Comparison of ENCODE assay signal across 12 cellular contexts in genomic region chr11:46520971-46521745, GRCh38.
A peak's percentile ranks its signal among the peaks of the same experiment; 100 is the strongest.
DNase-seq lines count a peak whose midpoint lies in the region; ATAC-seq, FAIRE-seq and TF ChIP-seq lines count a peak whose summit lies in the region.
"Had no signal": no experiment of that assay in that cellular context is flagged by ENCODE, and none has a peak within 500 bp of the region (broad histone marks: within the 10 kb centered on the region; RNA-seq: fewer than 3 reads in every experiment).

No MANE protein-coding gene starts in this region.

- TF ChIP-seq POLR2A in GM12891 (IDR thresholded peaks at IDR 0.05; ENCODE audit: low read depth, low read length) = no peak

- no peaks in the 10 kb centered on the region for H3K27me3 Mint-ChIP-seq in stimulated activated memory B cell treated with anti-CD40 and anti-IgM and Interleukin-4, amounts not matched to agents 10 μg/mL and 1 μg/mL and 100 μg/mL, for 72 hours
- H3K27me3 Mint-ChIP-seq: natural killer cell treated with Interleukin-12 subunit alpha and Interleukin-12 subunit beta and Interleukin-15 and Interleukin-18, amount 100 ng/mL, for 72 hours; type B pancreatic cell had no signal

- H3K4me3 ChIP-seq in retinal pigment epithelial cell (ENCODE audit: low read length) = no peak overlapping the region

- no peak for FAIRE-seq in GM12891 (lab: Jason Lieb, UNC)
- FAIRE-seq: A204.1 had no signal

- DNase-seq in DMS 273 (lab: John Stamatoyannopoulos, UW; ENCODE audit: unreplicated experiment) (peak; percentile 47), DMS 273 treated with DMSO at 0.1 percent for 48 hours (lab: John Stamatoyannopoulos, UW) (no peak), RPMI7951 (ENCODE audit: low read depth) (peak; percentile 77), epithelial cell of prostate (ENCODE audit: low read depth, low spot score) (no peak), retinal pigment epithelial cell (ENCODE audit: low read depth) (peak; percentile 43), GM12891 (ENCODE audit: insufficient read length, low spot score) (no peak)
- DNase-seq: NCI-H2029 had no signal

- H3K27ac ChIP-seq in epithelial cell of prostate = peak overlapping the region; percentile 13

- H3K4me3 Mint-ChIP-seq in stimulated activated memory B cell treated with anti-CD40 and anti-IgM and Interleukin-4, amounts not matched to agents 10 μg/mL and 1 μg/mL and 100 μg/mL, for 72 hours = no peak overlapping the region
- H3K4me3 Mint-ChIP-seq: natural killer cell treated with Interleukin-12 subunit alpha and Interleukin-12 subunit beta and Interleukin-15 and Interleukin-18, amount 100 ng/mL, for 72 hours; type B pancreatic cell had no signal

- peaks cover 8% of the 10 kb centered on the region for H3K36me3 Mint-ChIP-seq in stimulated activated memory B cell treated with anti-CD40 and anti-IgM and Interleukin-4, amounts not matched to agents 10 μg/mL and 1 μg/mL and 100 μg/mL, for 72 hours
- H3K36me3 Mint-ChIP-seq: natural killer cell treated with Interleukin-12 subunit alpha and Interleukin-12 subunit beta and Interleukin-15 and Interleukin-18, amount 100 ng/mL, for 72 hours; type B pancreatic cell had no signal

- no peaks in the 10 kb centered on the region for H3K9me3 Mint-ChIP-seq in stimulated activated memory B cell treated with anti-CD40 and anti-IgM and Interleukin-4, amounts not matched to agents 10 μg/mL and 1 μg/mL and 100 μg/mL, for 72 hours
- H3K9me3 Mint-ChIP-seq: natural killer cell treated with Interleukin-12 subunit alpha and Interleukin-12 subunit beta and Interleukin-15 and Interleukin-18, amount 100 ng/mL, for 72 hours; type B pancreatic cell had no signal

- no peak overlapping the region for H3K27ac Mint-ChIP-seq in stimulated activated memory B cell treated with anti-CD40 and anti-IgM and Interleukin-4, amounts not matched to agents 10 μg/mL and 1 μg/mL and 100 μg/mL, for 72 hours
- H3K27ac Mint-ChIP-seq: natural killer cell treated with Interleukin-12 subunit alpha and Interleukin-12 subunit beta and Interleukin-15 and Interleukin-18, amount 100 ng/mL, for 72 hours; type B pancreatic cell had no signal

- peaks cover 18% of the 10 kb centered on the region for H3K4me1 Mint-ChIP-seq in stimulated activated memory B cell treated with anti-CD40 and anti-IgM and Interleukin-4, amounts not matched to agents 10 μg/mL and 1 μg/mL and 100 μg/mL, for 72 hours

- no peak for TF ChIP-seq CTCF in retinal pigment epithelial cell (conservative IDR thresholded peaks at IDR 0.05; ENCODE audit: low read depth, low read length)

- no peak for ATAC-seq in GM19324 (IDR thresholded peaks at IDR 0.05; ENCODE audit: low FRiP score, unreplicated experiment)
- ATAC-seq in stimulated activated memory B cell treated with anti-CD40 and anti-IgM and Interleukin-4, amounts not matched to agents 10 μg/mL and 1 μg/mL and 100 μg/mL, for 72 hours = no peak
- ATAC-seq: natural killer cell treated with Interleukin-12 subunit alpha and Interleukin-12 subunit beta and Interleukin-15 and Interleukin-18, amount 100 ng/mL, for 72 hours had no signal

TF ChIP-seq in GM12891, 5 proteins besides CTCF, POLR2A, EP300 and RAD21:
- TF ChIP-seq TAF1 (IDR thresholded peaks at IDR 0.05; ENCODE audit: low read depth, low read length) (no peak), POLR2AphosphoS5 (IDR thresholded peaks at IDR 0.05; ENCODE audit: low read depth, low read length) (no peak), PAX5 (IDR thresholded peaks at IDR 0.05; ENCODE audit: insufficient read depth, low read length, severe bottlenecking) (no peak), POU2F2 (IDR thresholded peaks at IDR 0.05; ENCODE audit: low read depth, low read length) (no peak), SPI1 (IDR thresholded peaks at IDR 0.05; ENCODE audit: low read depth, low read length) (no peak)
TF ChIP-seq in GM12891: peak in this region for 0.

Comparison
In these comparisons a context has a peak if more than half of its experiments do, and no peak if none do; other contexts are left out.
1. DNase-seq: peak in DMS 273 (single experiment), RPMI7951 (single experiment) and retinal pigment epithelial cell (single experiment); none in DMS 273 treated with DMSO at 0.1 percent for 48 hours (single experiment), epithelial cell of prostate (single experiment) and GM12891 (single experiment).